ENCODE assay signal across 1 cellular context in genomic region chr7:26198133-26198780, GRCh38.
TF ChIP-seq lines count a peak whose summit lies in the region.

No MANE protein-coding gene starts in this region.

TF ChIP-seq in K562, 482 proteins besides CTCF, POLR2A, EP300 and RAD21 (continued from another document and continues in another):
- TF ChIP-seq, protein P1, sequence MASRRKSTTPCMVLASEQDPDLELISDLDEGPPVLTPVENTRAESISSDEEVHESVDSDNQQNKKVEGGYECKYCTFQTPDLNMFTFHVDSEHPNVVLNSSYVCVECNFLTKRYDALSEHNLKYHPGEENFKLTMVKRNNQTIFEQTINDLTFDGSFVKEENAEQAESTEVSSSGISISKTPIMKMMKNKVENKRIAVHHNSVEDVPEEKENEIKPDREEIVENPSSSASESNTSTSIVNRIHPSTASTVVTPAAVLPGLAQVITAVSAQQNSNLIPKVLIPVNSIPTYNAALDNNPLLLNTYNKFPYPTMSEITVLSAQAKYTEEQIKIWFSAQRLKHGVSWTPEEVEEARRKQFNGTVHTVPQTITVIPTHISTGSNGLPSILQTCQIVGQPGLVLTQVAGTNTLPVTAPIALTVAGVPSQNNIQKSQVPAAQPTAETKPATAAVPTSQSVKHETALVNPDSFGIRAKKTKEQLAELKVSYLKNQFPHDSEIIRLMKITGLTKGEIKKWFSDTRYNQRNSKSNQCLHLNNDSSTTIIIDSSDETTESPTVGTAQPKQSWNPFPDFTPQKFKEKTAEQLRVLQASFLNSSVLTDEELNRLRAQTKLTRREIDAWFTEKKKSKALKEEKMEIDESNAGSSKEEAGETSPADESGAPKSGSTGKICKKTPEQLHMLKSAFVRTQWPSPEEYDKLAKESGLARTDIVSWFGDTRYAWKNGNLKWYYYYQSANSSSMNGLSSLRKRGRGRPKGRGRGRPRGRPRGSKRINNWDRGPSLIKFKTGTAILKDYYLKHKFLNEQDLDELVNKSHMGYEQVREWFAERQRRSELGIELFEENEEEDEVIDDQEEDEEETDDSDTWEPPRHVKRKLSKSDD (conservative IDR thresholded peaks at IDR 0.05; ENCODE audit: low read length), result no peak
- TF ChIP-seq TAL1 (IDR thresholded peaks at IDR 0.05), result 0 out of 2 replicates have a peak, but pooled peaks have one; percentile 4
- TF ChIP-seq TAF1 (IDR thresholded peaks at IDR 0.05; ENCODE audit: control insufficient read depth, extremely low read depth, insufficient read depth, low read length, severe bottlenecking), result no peak
- TF ChIP-seq SMAD1 (IDR thresholded peaks at IDR 0.05; ENCODE audit: low read depth, low read length, partially characterized antibody), result no peak
- TF ChIP-seq NELFE (IDR thresholded peaks at IDR 0.05; ENCODE audit: insufficient read depth, insufficient read length), result no peak
- TF ChIP-seq, protein P2, sequence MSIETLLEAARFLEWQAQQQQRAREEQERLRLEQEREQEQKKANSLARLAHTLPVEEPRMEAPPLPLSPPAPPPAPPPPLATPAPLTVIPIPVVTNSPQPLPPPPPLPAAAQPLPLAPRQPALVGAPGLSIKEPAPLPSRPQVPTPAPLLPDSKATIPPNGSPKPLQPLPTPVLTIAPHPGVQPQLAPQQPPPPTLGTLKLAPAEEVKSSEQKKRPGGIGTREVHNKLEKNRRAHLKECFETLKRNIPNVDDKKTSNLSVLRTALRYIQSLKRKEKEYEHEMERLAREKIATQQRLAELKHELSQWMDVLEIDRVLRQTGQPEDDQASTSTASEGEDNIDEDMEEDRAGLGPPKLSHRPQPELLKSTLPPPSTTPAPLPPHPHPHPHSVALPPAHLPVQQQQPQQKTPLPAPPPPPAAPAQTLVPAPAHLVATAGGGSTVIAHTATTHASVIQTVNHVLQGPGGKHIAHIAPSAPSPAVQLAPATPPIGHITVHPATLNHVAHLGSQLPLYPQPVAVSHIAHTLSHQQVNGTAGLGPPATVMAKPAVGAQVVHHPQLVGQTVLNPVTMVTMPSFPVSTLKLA (conservative IDR thresholded peaks at IDR 0.05), result peak; percentile 51 to 69; a peak in 3 of 4 replicates
- TF ChIP-seq, protein P3, sequence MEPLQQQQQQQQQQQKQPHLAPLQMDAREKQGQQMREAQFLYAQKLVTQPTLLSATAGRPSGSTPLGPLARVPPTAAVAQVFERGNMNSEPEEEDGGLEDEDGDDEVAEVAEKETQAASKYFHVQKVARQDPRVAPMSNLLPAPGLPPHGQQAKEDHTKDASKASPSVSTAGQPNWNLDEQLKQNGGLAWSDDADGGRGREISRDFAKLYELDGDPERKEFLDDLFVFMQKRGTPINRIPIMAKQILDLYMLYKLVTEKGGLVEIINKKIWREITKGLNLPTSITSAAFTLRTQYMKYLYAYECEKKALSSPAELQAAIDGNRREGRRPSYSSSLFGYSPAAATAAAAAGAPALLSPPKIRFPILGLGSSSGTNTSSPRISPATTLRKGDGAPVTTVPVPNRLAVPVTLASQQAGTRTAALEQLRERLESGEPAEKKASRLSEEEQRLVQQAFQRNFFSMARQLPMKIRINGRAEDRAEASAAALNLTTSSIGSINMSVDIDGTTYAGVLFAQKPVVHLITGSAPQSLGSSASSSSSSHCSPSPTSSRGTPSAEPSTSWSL (CRISPR knock-in tag; IDR thresholded peaks at IDR 0.05; ENCODE audit: borderline replicate concordance), result no peak
- TF ChIP-seq, protein P4, sequence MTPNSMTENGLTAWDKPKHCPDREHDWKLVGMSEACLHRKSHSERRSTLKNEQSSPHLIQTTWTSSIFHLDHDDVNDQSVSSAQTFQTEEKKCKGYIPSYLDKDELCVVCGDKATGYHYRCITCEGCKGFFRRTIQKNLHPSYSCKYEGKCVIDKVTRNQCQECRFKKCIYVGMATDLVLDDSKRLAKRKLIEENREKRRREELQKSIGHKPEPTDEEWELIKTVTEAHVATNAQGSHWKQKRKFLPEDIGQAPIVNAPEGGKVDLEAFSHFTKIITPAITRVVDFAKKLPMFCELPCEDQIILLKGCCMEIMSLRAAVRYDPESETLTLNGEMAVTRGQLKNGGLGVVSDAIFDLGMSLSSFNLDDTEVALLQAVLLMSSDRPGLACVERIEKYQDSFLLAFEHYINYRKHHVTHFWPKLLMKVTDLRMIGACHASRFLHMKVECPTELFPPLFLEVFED (CRISPR knock-in tag; conservative IDR thresholded peaks at IDR 0.05), result no peak
- TF ChIP-seq NCOA6 (IDR thresholded peaks at IDR 0.05), result no peak
- TF ChIP-seq NEUROD1 (IDR thresholded peaks at IDR 0.05; ENCODE audit: borderline replicate concordance, low read depth, low read length, partially characterized antibody), result no peak
- peak; percentile 37; the same call in 1 of the 2 replicates for TF ChIP-seq POLR2AphosphoS5 (IDR thresholded peaks at IDR 0.05; ENCODE audit: control insufficient read depth, insufficient read depth, low read depth, low read length)
- no peak for TF ChIP-seq ZBTB17 (CRISPR knock-in tag; IDR thresholded peaks at IDR 0.05)
- TF ChIP-seq SAP30 (IDR thresholded peaks at IDR 0.05; ENCODE audit: borderline replicate concordance, insufficient read depth, low read depth, low read length, poor library complexity, severe bottlenecking), result no peak
- TF ChIP-seq RCOR1 (IDR thresholded peaks at IDR 0.05; ENCODE audit: borderline replicate concordance in 1 of 2, low read depth in 2 of 2, low read length in 2 of 2), result no peak
- TF ChIP-seq MLX (CRISPR knock-in tag; conservative IDR thresholded peaks at IDR 0.05), result no peak
- TF ChIP-seq ZNF76 (CRISPR knock-in tag; IDR thresholded peaks at IDR 0.05; ENCODE audit: borderline replicate concordance), result no peak
- TF ChIP-seq BRF1 (IDR thresholded peaks at IDR 0.05; ENCODE audit: borderline replicate concordance, extremely low read depth, insufficient read length), result no peak
- TF ChIP-seq, protein P5, sequence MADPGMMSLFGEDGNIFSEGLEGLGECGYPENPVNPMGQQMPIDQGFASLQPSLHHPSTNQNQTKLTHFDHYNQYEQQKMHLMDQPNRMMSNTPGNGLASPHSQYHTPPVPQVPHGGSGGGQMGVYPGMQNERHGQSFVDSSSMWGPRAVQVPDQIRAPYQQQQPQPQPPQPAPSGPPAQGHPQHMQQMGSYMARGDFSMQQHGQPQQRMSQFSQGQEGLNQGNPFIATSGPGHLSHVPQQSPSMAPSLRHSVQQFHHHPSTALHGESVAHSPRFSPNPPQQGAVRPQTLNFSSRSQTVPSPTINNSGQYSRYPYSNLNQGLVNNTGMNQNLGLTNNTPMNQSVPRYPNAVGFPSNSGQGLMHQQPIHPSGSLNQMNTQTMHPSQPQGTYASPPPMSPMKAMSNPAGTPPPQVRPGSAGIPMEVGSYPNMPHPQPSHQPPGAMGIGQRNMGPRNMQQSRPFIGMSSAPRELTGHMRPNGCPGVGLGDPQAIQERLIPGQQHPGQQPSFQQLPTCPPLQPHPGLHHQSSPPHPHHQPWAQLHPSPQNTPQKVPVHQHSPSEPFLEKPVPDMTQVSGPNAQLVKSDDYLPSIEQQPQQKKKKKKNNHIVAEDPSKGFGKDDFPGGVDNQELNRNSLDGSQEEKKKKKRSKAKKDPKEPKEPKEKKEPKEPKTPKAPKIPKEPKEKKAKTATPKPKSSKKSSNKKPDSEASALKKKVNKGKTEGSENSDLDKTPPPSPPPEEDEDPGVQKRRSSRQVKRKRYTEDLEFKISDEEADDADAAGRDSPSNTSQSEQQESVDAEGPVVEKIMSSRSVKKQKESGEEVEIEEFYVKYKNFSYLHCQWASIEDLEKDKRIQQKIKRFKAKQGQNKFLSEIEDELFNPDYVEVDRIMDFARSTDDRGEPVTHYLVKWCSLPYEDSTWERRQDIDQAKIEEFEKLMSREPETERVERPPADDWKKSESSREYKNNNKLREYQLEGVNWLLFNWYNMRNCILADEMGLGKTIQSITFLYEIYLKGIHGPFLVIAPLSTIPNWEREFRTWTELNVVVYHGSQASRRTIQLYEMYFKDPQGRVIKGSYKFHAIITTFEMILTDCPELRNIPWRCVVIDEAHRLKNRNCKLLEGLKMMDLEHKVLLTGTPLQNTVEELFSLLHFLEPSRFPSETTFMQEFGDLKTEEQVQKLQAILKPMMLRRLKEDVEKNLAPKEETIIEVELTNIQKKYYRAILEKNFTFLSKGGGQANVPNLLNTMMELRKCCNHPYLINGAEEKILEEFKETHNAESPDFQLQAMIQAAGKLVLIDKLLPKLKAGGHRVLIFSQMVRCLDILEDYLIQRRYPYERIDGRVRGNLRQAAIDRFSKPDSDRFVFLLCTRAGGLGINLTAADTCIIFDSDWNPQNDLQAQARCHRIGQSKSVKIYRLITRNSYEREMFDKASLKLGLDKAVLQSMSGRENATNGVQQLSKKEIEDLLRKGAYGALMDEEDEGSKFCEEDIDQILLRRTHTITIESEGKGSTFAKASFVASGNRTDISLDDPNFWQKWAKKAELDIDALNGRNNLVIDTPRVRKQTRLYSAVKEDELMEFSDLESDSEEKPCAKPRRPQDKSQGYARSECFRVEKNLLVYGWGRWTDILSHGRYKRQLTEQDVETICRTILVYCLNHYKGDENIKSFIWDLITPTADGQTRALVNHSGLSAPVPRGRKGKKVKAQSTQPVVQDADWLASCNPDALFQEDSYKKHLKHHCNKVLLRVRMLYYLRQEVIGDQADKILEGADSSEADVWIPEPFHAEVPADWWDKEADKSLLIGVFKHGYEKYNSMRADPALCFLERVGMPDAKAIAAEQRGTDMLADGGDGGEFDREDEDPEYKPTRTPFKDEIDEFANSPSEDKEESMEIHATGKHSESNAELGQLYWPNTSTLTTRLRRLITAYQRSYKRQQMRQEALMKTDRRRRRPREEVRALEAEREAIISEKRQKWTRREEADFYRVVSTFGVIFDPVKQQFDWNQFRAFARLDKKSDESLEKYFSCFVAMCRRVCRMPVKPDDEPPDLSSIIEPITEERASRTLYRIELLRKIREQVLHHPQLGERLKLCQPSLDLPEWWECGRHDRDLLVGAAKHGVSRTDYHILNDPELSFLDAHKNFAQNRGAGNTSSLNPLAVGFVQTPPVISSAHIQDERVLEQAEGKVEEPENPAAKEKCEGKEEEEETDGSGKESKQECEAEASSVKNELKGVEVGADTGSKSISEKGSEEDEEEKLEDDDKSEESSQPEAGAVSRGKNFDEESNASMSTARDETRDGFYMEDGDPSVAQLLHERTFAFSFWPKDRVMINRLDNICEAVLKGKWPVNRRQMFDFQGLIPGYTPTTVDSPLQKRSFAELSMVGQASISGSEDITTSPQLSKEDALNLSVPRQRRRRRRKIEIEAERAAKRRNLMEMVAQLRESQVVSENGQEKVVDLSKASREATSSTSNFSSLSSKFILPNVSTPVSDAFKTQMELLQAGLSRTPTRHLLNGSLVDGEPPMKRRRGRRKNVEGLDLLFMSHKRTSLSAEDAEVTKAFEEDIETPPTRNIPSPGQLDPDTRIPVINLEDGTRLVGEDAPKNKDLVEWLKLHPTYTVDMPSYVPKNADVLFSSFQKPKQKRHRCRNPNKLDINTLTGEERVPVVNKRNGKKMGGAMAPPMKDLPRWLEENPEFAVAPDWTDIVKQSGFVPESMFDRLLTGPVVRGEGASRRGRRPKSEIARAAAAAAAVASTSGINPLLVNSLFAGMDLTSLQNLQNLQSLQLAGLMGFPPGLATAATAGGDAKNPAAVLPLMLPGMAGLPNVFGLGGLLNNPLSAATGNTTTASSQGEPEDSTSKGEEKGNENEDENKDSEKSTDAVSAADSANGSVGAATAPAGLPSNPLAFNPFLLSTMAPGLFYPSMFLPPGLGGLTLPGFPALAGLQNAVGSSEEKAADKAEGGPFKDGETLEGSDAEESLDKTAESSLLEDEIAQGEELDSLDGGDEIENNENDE (IDR thresholded peaks at IDR 0.05; ENCODE audit: low read depth, low read length), result no peak
- TF ChIP-seq, protein P6, sequence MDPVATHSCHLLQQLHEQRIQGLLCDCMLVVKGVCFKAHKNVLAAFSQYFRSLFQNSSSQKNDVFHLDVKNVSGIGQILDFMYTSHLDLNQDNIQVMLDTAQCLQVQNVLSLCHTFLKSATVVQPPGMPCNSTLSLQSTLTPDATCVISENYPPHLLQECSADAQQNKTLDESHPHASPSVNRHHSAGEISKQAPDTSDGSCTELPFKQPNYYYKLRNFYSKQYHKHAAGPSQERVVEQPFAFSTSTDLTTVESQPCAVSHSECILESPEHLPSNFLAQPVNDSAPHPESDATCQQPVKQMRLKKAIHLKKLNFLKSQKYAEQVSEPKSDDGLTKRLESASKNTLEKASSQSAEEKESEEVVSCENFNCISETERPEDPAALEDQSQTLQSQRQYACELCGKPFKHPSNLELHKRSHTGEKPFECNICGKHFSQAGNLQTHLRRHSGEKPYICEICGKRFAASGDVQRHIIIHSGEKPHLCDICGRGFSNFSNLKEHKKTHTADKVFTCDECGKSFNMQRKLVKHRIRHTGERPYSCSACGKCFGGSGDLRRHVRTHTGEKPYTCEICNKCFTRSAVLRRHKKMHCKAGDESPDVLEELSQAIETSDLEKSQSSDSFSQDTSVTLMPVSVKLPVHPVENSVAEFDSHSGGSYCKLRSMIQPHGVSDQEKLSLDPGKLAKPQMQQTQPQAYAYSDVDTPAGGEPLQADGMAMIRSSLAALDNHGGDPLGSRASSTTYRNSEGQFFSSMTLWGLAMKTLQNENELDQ (CRISPR knock-in tag; IDR thresholded peaks at IDR 0.05; ENCODE audit: borderline replicate concordance), result no peak
- 0 out of 2 replicates have a peak, but pooled peaks have one; percentile 14 for TF ChIP-seq EP400 (IDR thresholded peaks at IDR 0.05)
- no peak for TF ChIP-seq TSC22D4 (tag; IDR thresholded peaks at IDR 0.05)
- no peak for TF ChIP-seq CHD4 (IDR thresholded peaks at IDR 0.05; ENCODE audit: insufficient read depth, insufficient replicate concordance, low read depth, low read length, poor library complexity, severe bottlenecking)
- TF ChIP-seq ARHGAP35 (IDR thresholded peaks at IDR 0.05; ENCODE audit: partially characterized antibody), result no peak
- peak; percentile 42; the same call in 1 of the 2 replicates for TF ChIP-seq POLR2H (tag; IDR thresholded peaks at IDR 0.05; ENCODE audit: low read depth)
- no peak for TF ChIP-seq SIN3B (IDR thresholded peaks at IDR 0.05; ENCODE audit: low read depth)
- TF ChIP-seq, protein P7, sequence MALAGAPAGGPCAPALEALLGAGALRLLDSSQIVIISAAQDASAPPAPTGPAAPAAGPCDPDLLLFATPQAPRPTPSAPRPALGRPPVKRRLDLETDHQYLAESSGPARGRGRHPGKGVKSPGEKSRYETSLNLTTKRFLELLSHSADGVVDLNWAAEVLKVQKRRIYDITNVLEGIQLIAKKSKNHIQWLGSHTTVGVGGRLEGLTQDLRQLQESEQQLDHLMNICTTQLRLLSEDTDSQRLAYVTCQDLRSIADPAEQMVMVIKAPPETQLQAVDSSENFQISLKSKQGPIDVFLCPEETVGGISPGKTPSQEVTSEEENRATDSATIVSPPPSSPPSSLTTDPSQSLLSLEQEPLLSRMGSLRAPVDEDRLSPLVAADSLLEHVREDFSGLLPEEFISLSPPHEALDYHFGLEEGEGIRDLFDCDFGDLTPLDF (CRISPR knock-in tag; IDR thresholded peaks at IDR 0.05), result no peak
- TF ChIP-seq POLR2G (IDR thresholded peaks at IDR 0.05; ENCODE audit: low read depth, low read length), result peak; percentile 65; the same call in 1 of the 2 replicates
- no peak for TF ChIP-seq HNRNPH1 (optimal IDR thresholded peaks at IDR 0.05; ENCODE audit: low read depth, low read length)
- no peak for TF ChIP-seq GABPB2 (CRISPR knock-in tag; conservative IDR thresholded peaks at IDR 0.05)
- TF ChIP-seq, protein P8, sequence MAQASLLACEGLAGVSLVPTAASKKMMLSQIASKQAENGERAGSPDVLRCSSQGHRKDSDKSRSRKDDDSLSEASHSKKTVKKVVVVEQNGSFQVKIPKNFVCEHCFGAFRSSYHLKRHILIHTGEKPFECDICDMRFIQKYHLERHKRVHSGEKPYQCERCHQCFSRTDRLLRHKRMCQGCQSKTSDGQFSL (CRISPR knock-in tag; IDR thresholded peaks at IDR 0.05), result no peak
- TF ChIP-seq, protein P8 (tag; IDR thresholded peaks at IDR 0.05), result no peak
